In the genomic region with DNA sequence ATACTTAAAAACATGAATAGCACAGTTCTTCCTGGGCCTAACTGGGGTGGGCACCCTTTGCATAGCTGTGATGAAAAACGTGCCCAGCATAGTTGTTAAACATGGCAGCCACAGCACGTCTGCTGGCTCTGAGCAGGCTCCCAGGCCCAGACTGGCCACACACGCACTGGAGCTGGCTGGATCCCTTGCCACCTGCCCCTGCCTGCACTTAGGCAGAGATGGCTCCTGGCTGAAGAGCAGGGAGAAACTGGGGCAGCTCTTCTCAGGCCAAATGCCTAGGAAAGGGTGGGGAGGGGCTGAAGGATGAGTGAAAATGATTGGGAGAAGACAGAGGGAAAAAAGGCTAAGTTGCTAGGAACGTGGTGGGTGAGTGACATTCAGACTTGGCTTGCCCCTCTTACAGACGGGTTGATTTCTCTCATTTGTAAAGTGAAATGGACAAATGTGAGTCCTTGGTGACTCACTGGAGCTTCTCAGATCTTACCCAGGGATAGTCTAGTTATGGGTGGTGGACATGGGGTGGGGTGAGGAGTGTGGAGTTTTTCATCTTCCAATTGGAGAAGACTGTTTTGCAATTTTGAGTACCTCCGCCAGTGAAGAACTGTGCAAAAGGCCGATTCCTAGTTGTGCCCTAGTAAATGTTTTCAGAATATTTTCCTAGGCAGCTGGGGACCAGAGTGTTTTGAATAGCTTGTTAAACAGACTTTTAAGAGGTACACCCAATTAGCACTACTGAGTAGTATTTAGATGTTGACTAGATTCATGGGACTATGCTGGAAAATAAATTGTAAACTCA, we compare ENCODE assay signal across 9 cellular contexts. TPM values are rescaled to one million over a fixed set of nuclear protein-coding genes. Genes with fewer than 3 reads are reported as not detected.
DNase-seq lines count a peak whose midpoint lies in the region; ATAC-seq and TF ChIP-seq lines count a peak whose summit lies in the region.
"Had no signal": no experiment of that assay in that cellular context is flagged by ENCODE, and none has a peak within 500 bp of the region (broad histone marks: within the 10 kb centered on the region; RNA-seq: fewer than 3 reads in every experiment).

No MANE protein-coding gene starts in this region.

- H3K4me1 ChIP-seq in cardiac muscle cell (ENCODE audit: low read depth) (peaks cover 32% of the 10 kb centered on the region), skeletal muscle tissue (ENCODE audit: control insufficient read depth in 3 of 3, insufficient read depth in 3 of 3, low read length in 3 of 3) (peaks cover 46 to 58% (median 48%) of the 10 kb centered on the region in 3 donors), SJCRH30 (0 out of 2 replicates have a peak, but pooled peaks cover 4% of the 10 kb centered on the region)

- H3K27ac ChIP-seq in cardiac muscle cell (peak overlapping the region; percentile 63), skeletal muscle tissue (ENCODE audit: low read depth, low read length) (peak overlapping the region; percentile 78), SJCRH30 (no peak overlapping the region)

- H3K4me3 ChIP-seq in HFF-Myc (replicated peaks; ENCODE audit: low read depth, low read length) (peak overlapping the region; percentile 16; the same call in 1 of the 2 replicates), cardiac muscle cell (no peak overlapping the region), skeletal muscle tissue (ENCODE audit: low read length in 3 of 3) (no peak overlapping the region), SJCRH30 (no peak overlapping the region)

- H3K36me3 ChIP-seq in cardiac muscle cell (no peaks in the 10 kb centered on the region), skeletal muscle tissue (ENCODE audit: control insufficient read depth in 3 of 3, insufficient read depth in 3 of 3, low read length in 3 of 3) (no peaks in the 10 kb centered on the region), SJCRH30 (no peaks in the 10 kb centered on the region)

- peaks cover 81% of the 10 kb centered on the region for H3K4me1 Mint-ChIP-seq in WTC11
- H3K4me1 Mint-ChIP-seq in activated T-cell treated with anti-CD3 and anti-CD28 coated beads, Interleukin-2, amount 50 U/mL, for 24 hours (ENCODE audit: low read depth), result no peaks in the 10 kb centered on the region

- no peak overlapping the region for H3K4me3 Mint-ChIP-seq in WTC11
- no peak overlapping the region for H3K4me3 Mint-ChIP-seq in activated T-cell treated with anti-CD3 and anti-CD28 coated beads, Interleukin-2, amount 50 U/mL, for 24 hours

- ATAC-seq in WTC11, result peak; percentile 49

- no peaks in the 10 kb centered on the region for H3K36me3 Mint-ChIP-seq in WTC11
- no peaks in the 10 kb centered on the region for H3K36me3 Mint-ChIP-seq in activated T-cell treated with anti-CD3 and anti-CD28 coated beads, Interleukin-2, amount 50 U/mL, for 24 hours (ENCODE audit: low read depth)

- DNase-seq in HFF-Myc (ENCODE audit: extremely low read depth, low read depth) (no peak), WTC11 (ENCODE audit: low spot score) (no peak), cardiac muscle cell (ENCODE audit: low read depth in 1 of 2, low spot score in 1 of 2) (peak in 1 of 2 donors; percentile 70), RKO (ENCODE audit: low spot score) (no peak), SJCRH30 (no peak)
- no peak for DNase-seq in activated T-cell treated with anti-CD3 and anti-CD28 coated beads, Interleukin-2, amount 50 U/mL, for 24 hours
- DNase-seq in activated CD4-positive, alpha-beta T cell treated with anti-CD3 and anti-CD28 coated beads, Interleukin-2, amount 50 U/mL, for 1 hour, result no peak
- DNase-seq: NCI-H345 had no signal

- H3K9me3 Mint-ChIP-seq in WTC11, result no peaks in the 10 kb centered on the region
- no peaks in the 10 kb centered on the region for H3K9me3 Mint-ChIP-seq in activated T-cell treated with anti-CD3 and anti-CD28 coated beads, Interleukin-2, amount 50 U/mL, for 24 hours

- H3K9ac ChIP-seq in skeletal muscle tissue (ENCODE audit: low read depth in 1 of 3, low read length in 3 of 3), result peak overlapping the region in 1 of 3 donors; percentile 20

- no peaks in the 10 kb centered on the region for H3K27me3 Mint-ChIP-seq in WTC11 (ENCODE audit: low read depth)
- no peaks in the 10 kb centered on the region for H3K27me3 Mint-ChIP-seq in activated T-cell treated with anti-CD3 and anti-CD28 coated beads, Interleukin-2, amount 50 U/mL, for 24 hours

- peak overlapping the region; percentile 10 for H3K27ac Mint-ChIP-seq in WTC11
- H3K27ac Mint-ChIP-seq in activated T-cell treated with anti-CD3 and anti-CD28 coated beads, Interleukin-2, amount 50 U/mL, for 24 hours, result no peak overlapping the region

- POLR2A ChIA-PET in WTC11 (lab: Charles Lee), result no interaction called here

- CTCF ChIA-PET in WTC11 (lab: Charles Lee), result interaction anchor here (1.0 to 1.6 kb wide), 2 partner anchors 76 to 84 kb away, joined by 4 to 9 read pairs; no protein-coding TSS in a partner anchor

- no peaks in the 10 kb centered on the region for H3K27me3 ChIP-seq in cardiac muscle cell
- H3K27me3 ChIP-seq in skeletal muscle tissue (ENCODE audit: control insufficient read depth in 3 of 3, insufficient read depth in 3 of 3, low read length in 3 of 3), result no peaks in the 10 kb centered on the region
- no peaks in the 10 kb centered on the region for H3K27me3 ChIP-seq in SJCRH30

- TF ChIP-seq CTCF in HFF-Myc (IDR thresholded peaks at IDR 0.05; ENCODE audit: low read depth, low read length, missing control alignments) (no peak), WTC11 (IDR thresholded peaks at IDR 0.05) (no peak), cardiac muscle cell (IDR thresholded peaks at IDR 0.05; ENCODE audit: low read depth, low read length) (no peak)

- H3K9me3 ChIP-seq in cardiac muscle cell (ENCODE audit: low read depth) (no peaks in the 10 kb centered on the region), skeletal muscle tissue (ENCODE audit: control insufficient read depth in 3 of 3, low read length in 3 of 3) (no peaks in the 10 kb centered on the region), SJCRH30 (replicated peaks) (no peaks in the 10 kb centered on the region)

TF ChIP-seq in WTC11, 78 proteins besides CTCF, POLR2A, EP300 and RAD21:
- TF ChIP-seq NFATC4 (CRISPR knock-in tag; IDR thresholded peaks at IDR 0.05) (no peak), TP53 (CRISPR knock-in tag; IDR thresholded peaks at IDR 0.05) (no peak), NR1H2 (CRISPR knock-in tag; IDR thresholded peaks at IDR 0.05) (no peak), NFE2L1 (CRISPR knock-in tag; IDR thresholded peaks at IDR 0.05) (no peak), TEAD4 (CRISPR knock-in tag; IDR thresholded peaks at IDR 0.05) (no peak), ETV6 (CRISPR knock-in tag; IDR thresholded peaks at IDR 0.05) (no peak), ZNF121 (CRISPR knock-in tag; IDR thresholded peaks at IDR 0.05) (no peak), HMGA2 (CRISPR knock-in tag; IDR thresholded peaks at IDR 0.05) (no peak), NR3C1 (CRISPR knock-in tag; conservative IDR thresholded peaks at IDR 0.05; ENCODE audit: low read depth) (no peak)
- TF ChIP-seq, protein P1, sequence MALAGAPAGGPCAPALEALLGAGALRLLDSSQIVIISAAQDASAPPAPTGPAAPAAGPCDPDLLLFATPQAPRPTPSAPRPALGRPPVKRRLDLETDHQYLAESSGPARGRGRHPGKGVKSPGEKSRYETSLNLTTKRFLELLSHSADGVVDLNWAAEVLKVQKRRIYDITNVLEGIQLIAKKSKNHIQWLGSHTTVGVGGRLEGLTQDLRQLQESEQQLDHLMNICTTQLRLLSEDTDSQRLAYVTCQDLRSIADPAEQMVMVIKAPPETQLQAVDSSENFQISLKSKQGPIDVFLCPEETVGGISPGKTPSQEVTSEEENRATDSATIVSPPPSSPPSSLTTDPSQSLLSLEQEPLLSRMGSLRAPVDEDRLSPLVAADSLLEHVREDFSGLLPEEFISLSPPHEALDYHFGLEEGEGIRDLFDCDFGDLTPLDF (CRISPR knock-in tag; IDR thresholded peaks at IDR 0.05), result no peak
- TF ChIP-seq, protein P2, sequence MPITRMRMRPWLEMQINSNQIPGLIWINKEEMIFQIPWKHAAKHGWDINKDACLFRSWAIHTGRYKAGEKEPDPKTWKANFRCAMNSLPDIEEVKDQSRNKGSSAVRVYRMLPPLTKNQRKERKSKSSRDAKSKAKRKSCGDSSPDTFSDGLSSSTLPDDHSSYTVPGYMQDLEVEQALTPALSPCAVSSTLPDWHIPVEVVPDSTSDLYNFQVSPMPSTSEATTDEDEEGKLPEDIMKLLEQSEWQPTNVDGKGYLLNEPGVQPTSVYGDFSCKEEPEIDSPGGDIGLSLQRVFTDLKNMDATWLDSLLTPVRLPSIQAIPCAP (CRISPR knock-in tag; IDR thresholded peaks at IDR 0.05), result no peak
- TF ChIP-seq, protein P3, sequence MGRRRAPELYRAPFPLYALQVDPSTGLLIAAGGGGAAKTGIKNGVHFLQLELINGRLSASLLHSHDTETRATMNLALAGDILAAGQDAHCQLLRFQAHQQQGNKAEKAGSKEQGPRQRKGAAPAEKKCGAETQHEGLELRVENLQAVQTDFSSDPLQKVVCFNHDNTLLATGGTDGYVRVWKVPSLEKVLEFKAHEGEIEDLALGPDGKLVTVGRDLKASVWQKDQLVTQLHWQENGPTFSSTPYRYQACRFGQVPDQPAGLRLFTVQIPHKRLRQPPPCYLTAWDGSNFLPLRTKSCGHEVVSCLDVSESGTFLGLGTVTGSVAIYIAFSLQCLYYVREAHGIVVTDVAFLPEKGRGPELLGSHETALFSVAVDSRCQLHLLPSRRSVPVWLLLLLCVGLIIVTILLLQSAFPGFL (CRISPR knock-in tag; IDR thresholded peaks at IDR 0.05; ENCODE audit: borderline replicate concordance), result no peak
- TF ChIP-seq, protein P4, sequence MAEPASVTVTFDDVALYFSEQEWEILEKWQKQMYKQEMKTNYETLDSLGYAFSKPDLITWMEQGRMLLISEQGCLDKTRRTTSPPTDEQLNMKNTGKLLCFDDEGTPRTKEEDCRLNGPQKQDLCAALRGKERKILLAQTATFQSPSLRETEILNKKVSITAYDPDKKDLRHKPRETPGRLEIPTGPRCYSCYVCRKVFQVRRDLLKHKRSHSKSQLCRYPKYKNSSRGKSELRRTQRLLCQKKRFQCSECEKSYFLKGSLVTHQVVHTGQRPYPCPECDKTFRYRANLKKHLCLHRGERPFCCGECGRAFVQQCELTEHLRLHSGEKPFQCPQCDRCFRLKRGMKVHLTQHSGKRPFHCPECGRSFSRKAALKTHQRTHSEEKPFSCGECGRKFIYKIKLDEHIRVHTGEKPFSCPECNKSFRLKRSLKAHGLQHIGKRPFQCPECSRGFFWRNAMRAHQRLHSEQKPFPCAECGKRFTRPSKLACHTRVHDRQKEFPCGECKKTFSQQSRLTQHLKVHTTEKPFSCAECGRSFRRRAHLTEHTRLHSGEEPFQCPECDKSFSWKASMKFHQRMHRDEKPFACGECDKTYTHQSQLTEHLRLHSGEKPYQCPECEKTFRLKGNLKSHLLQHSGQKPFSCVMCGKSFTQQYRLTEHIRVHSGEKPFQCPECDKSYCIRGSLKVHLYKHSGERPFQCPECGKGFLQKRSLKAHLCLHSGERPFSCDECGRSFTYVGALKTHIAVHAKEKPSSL (CRISPR knock-in tag; conservative IDR thresholded peaks at IDR 0.05), result no peak

RNA-seq across cellular contexts. Expression of a gene that starts 42.4 kb away (rescaled TPM):
- 69.2 to 88.8 TPM (median 73.5 TPM) in 3 replicates for total RNA-seq in WTC11 (2021)
- 74.3 and 104 TPM in 2 replicates for total RNA-seq in cardiac muscle cell
- 15.5 and 22.0 TPM in 2 replicates for polyA plus RNA-seq in cardiac muscle cell
- total RNA-seq in skeletal muscle tissue, result 200 TPM
- total RNA-seq in SJCRH30 (2014; rRNA removed; shearing (Covaris generic)), result 67.9 and 82.9 TPM in 2 replicates
